Comparison of ENCODE assay signal across 8 cellular contexts in genomic region chr9:131395745-131396479, GRCh38. TPM values are rescaled to one million over a fixed set of nuclear protein-coding genes. Genes with fewer than 3 reads are reported as not detected.
DNase-seq lines count a peak whose midpoint lies in the region; ATAC-seq and TF ChIP-seq lines count a peak whose summit lies in the region.

No MANE protein-coding gene starts in this region.

- no peaks in the 10 kb centered on the region for H3K27me3 ChIP-seq in thoracic aorta (replicated peaks; ENCODE audit: insufficient read depth)

- no peaks in the 10 kb centered on the region for H3K9me3 ChIP-seq in thoracic aorta

- peak overlapping the region; percentile 91 for H3K27ac Mint-ChIP-seq in activated CD8-positive, alpha-beta memory T cell treated with anti-CD3 and anti-CD28 coated beads, Interleukin-2, amount 10 ng/mL, durations not matched to agents 7 days and 5 days
- peak overlapping the region; percentile 94 to 97 for H3K27ac Mint-ChIP-seq in activated naive CD4-positive, alpha-beta T cell treated with anti-CD3 and anti-CD28 coated beads, Interleukin-2, amount 50 U/mL, for 72 hours
- H3K27ac Mint-ChIP-seq in immature natural killer cell: peak overlapping the region; percentile 87 to 98 (median 94)

- CTCF ChIA-PET in activated CD8-positive, alpha-beta memory T cell treated with anti-CD3 and anti-CD28 coated beads, Interleukin-2, amount 10 ng/mL, durations not matched to agents 7 days and 5 days (lab: Charles Lee): interaction anchor here (0.5 to 2.5 kb wide), 6 partner anchors 10 to 279 kb away, joined by 3 to 19 read pairs (median 3); no protein-coding TSS in a partner anchor
- CTCF ChIA-PET in GM10248 (lab: Yijun Ruan, JAX): interaction anchor here (1.3 to 3.0 kb wide), 3 partner anchors 10 to 83 kb away, joined by 4 to 10 read pairs (median 6); no protein-coding TSS in a partner anchor

- peaks cover 44 to 65% of the 10 kb centered on the region in 2 donors for H3K4me1 ChIP-seq in thoracic aorta (ENCODE audit: control insufficient read depth in 1 of 2, low read depth in 2 of 2)

- ATAC-seq in activated CD8-positive, alpha-beta memory T cell treated with anti-CD3 and anti-CD28 coated beads, Interleukin-2, amount 10 ng/mL, durations not matched to agents 7 days and 5 days: no peak
- ATAC-seq in activated naive CD4-positive, alpha-beta T cell treated with anti-CD3 and anti-CD28 coated beads, Interleukin-2, amount 50 U/mL, for 72 hours: no peak
- ATAC-seq in thoracic aorta (ENCODE audit: insufficient number of reproducible peaks, low FRiP score, low read depth): no peak

- no peaks in the 10 kb centered on the region for H3K36me3 ChIP-seq in thoracic aorta

- peak overlapping the region; percentile 83 for H3K4me3 Mint-ChIP-seq in activated CD8-positive, alpha-beta memory T cell treated with anti-CD3 and anti-CD28 coated beads, Interleukin-2, amount 10 ng/mL, durations not matched to agents 7 days and 5 days
- H3K4me3 Mint-ChIP-seq in immature natural killer cell: peak overlapping the region; percentile 89 to 96 (median 93)

- H3K27ac ChIP-seq in thoracic aorta: peak overlapping the region; percentile 95 to 97

- H3K9me3 Mint-ChIP-seq in activated CD8-positive, alpha-beta memory T cell treated with anti-CD3 and anti-CD28 coated beads, Interleukin-2, amount 10 ng/mL, durations not matched to agents 7 days and 5 days (ENCODE audit: low read depth): no peaks in the 10 kb centered on the region
- H3K9me3 Mint-ChIP-seq in activated naive CD4-positive, alpha-beta T cell treated with anti-CD3 and anti-CD28 coated beads, Interleukin-2, amount 50 U/mL, for 72 hours: no peaks in the 10 kb centered on the region
- no peaks in the 10 kb centered on the region for H3K9me3 Mint-ChIP-seq in immature natural killer cell

- peak overlapping the region; percentile 94 for H3K4me3 ChIP-seq in thoracic aorta

- H3K4me1 Mint-ChIP-seq in activated CD8-positive, alpha-beta memory T cell treated with anti-CD3 and anti-CD28 coated beads, Interleukin-2, amount 10 ng/mL, durations not matched to agents 7 days and 5 days: peaks cover 60% of the 10 kb centered on the region
- peaks cover 67% of the 10 kb centered on the region in 2 donors for H3K4me1 Mint-ChIP-seq in immature natural killer cell

- no peaks in the 10 kb centered on the region for H3K27me3 Mint-ChIP-seq in activated CD8-positive, alpha-beta memory T cell treated with anti-CD3 and anti-CD28 coated beads, Interleukin-2, amount 10 ng/mL, durations not matched to agents 7 days and 5 days
- H3K27me3 Mint-ChIP-seq in immature natural killer cell (ENCODE audit: low read depth in 3 of 3): peaks cover 16 to 20% (median 18%) of the 10 kb centered on the region in 3 donors

- TF ChIP-seq CTCF in thoracic aorta (IDR thresholded peaks at IDR 0.05): no peak
- TF ChIP-seq CTCF in GM10248 (IDR thresholded peaks at IDR 0.05; ENCODE audit: control extremely low read depth, extremely low read depth, low read depth, missing control alignments): no peak

- no peak for DNase-seq in activated CD8-positive, alpha-beta memory T cell treated with anti-CD3 and anti-CD28 coated beads, Interleukin-2, amount 10 ng/mL, durations not matched to agents 7 days and 5 days
- DNase-seq in activated CD8-positive, alpha-beta memory T cell treated with anti-CD3 and anti-CD28 coated beads, Interleukin-2, amount 50 U/mL, for 48 hours: no peak
- DNase-seq in activated naive CD4-positive, alpha-beta T cell treated with anti-CD3 and anti-CD28 coated beads, Interleukin-2, amount 50 U/mL, for 72 hours (ENCODE audit: low spot score in 2 of 2): no peak
- no peak for DNase-seq in immature natural killer cell
- DNase-seq in thoracic aorta (ENCODE audit: low spot score): no peak
- no peak for DNase-seq in NCI-H526 (lab: John Stamatoyannopoulos, UW)
- DNase-seq in GM10248 (ENCODE audit: extremely low spot score): no peak
- no peak for DNase-seq in NCI-H748 treated with DMSO at 0.1 percent for 48 hours (lab: John Stamatoyannopoulos, UW)

- H3K36me3 Mint-ChIP-seq in activated CD8-positive, alpha-beta memory T cell treated with anti-CD3 and anti-CD28 coated beads, Interleukin-2, amount 10 ng/mL, durations not matched to agents 7 days and 5 days: peaks cover 19% of the 10 kb centered on the region
- H3K36me3 Mint-ChIP-seq in activated naive CD4-positive, alpha-beta T cell treated with anti-CD3 and anti-CD28 coated beads, Interleukin-2, amount 50 U/mL, for 72 hours: peaks cover 8 to 14% of the 10 kb centered on the region in 2 donors
- no peaks in the 10 kb centered on the region for H3K36me3 Mint-ChIP-seq in immature natural killer cell

- POLR2A ChIA-PET in GM10248 (lab: Yijun Ruan, JAX): interaction anchor here (0.7 to 1.6 kb wide), 3 partner anchors 10 to 23 kb away, joined by 3 to 12 read pairs (median 4); no protein-coding TSS in a partner anchor

RNA-seq across cellular contexts. Expression of gene PRRC2B, which starts 2.0 kb away (rescaled TPM):
- total RNA-seq in activated CD8-positive, alpha-beta memory T cell treated with anti-CD3 and anti-CD28 coated beads, Interleukin-2, amount 10 ng/mL, durations not matched to agents 7 days and 5 days: 100 to 1,000 TPM; 242 to 293 TPM
- 100 to 1,000 TPM; 138 to 160 TPM for total RNA-seq in activated naive CD4-positive, alpha-beta T cell treated with anti-CD3 and anti-CD28 coated beads, Interleukin-2, amount 50 U/mL, for 72 hours
- polyA plus RNA-seq in immature natural killer cell: 10 to 100 TPM in 1 of 3 donors, 1 to 10 TPM in 2; 2.0 to 48.1 (median 9.6) TPM
- 100 to 1,000 TPM; 162 to 198 TPM for total RNA-seq in thoracic aorta
